In genomic region chr21:45916011-45916840, GRCh38 we compare ENCODE assay signal across 30 cellular contexts.
DNase-seq lines count a peak whose midpoint lies in the region; ATAC-seq, FAIRE-seq and TF ChIP-seq lines count a peak whose summit lies in the region.
"Had no signal": no experiment of that assay in that cellular context is flagged by ENCODE, and none has a peak within 500 bp of the region (broad histone marks: within the 10 kb centered on the region; RNA-seq: fewer than 3 reads in every experiment).

No MANE protein-coding gene starts in this region.

- no peak for TF ChIP-seq CTCF in K562 (IDR thresholded peaks at IDR 0.05 in 2 of 3, conservative IDR thresholded peaks at IDR 0.05 in 1 of 3; ENCODE audit: insufficient read depth in 2 of 3, low read depth in 1 of 3, low read length in 3 of 3)

- H3K4me3 Mint-ChIP-seq in stimulated activated memory B cell treated with anti-CD40 and anti-IgM and Interleukin-4, amounts not matched to agents 10 μg/mL and 1 μg/mL and 100 μg/mL, for 72 hours = no peak overlapping the region
- H3K4me3 Mint-ChIP-seq in activated CD4-positive, alpha-beta memory T cell treated with anti-CD3 and anti-CD28 coated beads, Interleukin-2, amount 10 ng/mL, durations not matched to agents 7 days and 5 days = no peak overlapping the region
- H3K4me3 Mint-ChIP-seq: activated B cell treated with CpG ODN at 0.5 μM for 24 hours; activated naive CD8-positive, alpha-beta T cell treated with anti-CD3 and anti-CD28 coated beads, Interleukin-2, amount 10 ng/mL, durations not matched to agents 7 days and 5 days; immature natural killer cell; T-helper 1 cell treated with Interleukin-12 subunit alpha and Interleukin-12 subunit beta and Interleukin-4 antibody, amounts not matched to agents 30 μg/mL and 1 μg/mL, for 36 hours had no signal

- POLR2A ChIA-PET in K562 (lab: Yijun Ruan, JAX) = interaction anchor here (1.3 kb wide), 1 partner anchor 19 kb away, joined by 3 read pairs; no protein-coding TSS in a partner anchor
- POLR2A ChIA-PET in activated CD4-positive, alpha-beta memory T cell treated with anti-CD3 and anti-CD28 coated beads, Interleukin-2, amount 10 ng/mL, durations not matched to agents 7 days and 5 days (lab: Charles Lee) = no interaction called here

- H3K36me3 ChIP-seq in K562 (ENCODE audit: control insufficient read depth, insufficient read depth, low read length) = no peaks in the 10 kb centered on the region
- H3K36me3 ChIP-seq: heart right ventricle, right atrium auricular region, SJSA1, tibial artery had no signal

- H3K36me3 Mint-ChIP-seq in stimulated activated memory B cell treated with anti-CD40 and anti-IgM and Interleukin-4, amounts not matched to agents 10 μg/mL and 1 μg/mL and 100 μg/mL, for 72 hours = no peaks in the 10 kb centered on the region
- no peaks in the 10 kb centered on the region for H3K36me3 Mint-ChIP-seq in activated CD4-positive, alpha-beta memory T cell treated with anti-CD3 and anti-CD28 coated beads, Interleukin-2, amount 10 ng/mL, durations not matched to agents 7 days and 5 days (ENCODE audit: low read depth)
- H3K36me3 Mint-ChIP-seq: activated naive CD8-positive, alpha-beta T cell treated with anti-CD3 and anti-CD28 coated beads, Interleukin-2, amount 10 ng/mL, durations not matched to agents 7 days and 5 days; immature natural killer cell had no signal

- no peak overlapping the region for H3K27ac ChIP-seq in K562 (ENCODE audit: extremely low read depth, low read depth, low read length)
- H3K27ac ChIP-seq: parathyroid adenoma, right atrium auricular region, SJSA1, tibial artery had no signal

- no peak for TF ChIP-seq RAD21 in K562 (CRISPR knock-in tag; conservative IDR thresholded peaks at IDR 0.05 in 1 of 2, IDR thresholded peaks at IDR 0.05 in 1 of 2)

- TF ChIP-seq EP300 in K562 (IDR thresholded peaks at IDR 0.05; ENCODE audit: low read length) = no peak

- in situ Hi-C loops in K562 (cut with MboI) = no loop called here

- peak; percentile 14 for DNase-seq in SIG-M5 treated with dmso at 0.1 percent for 504 hours (lab: John Stamatoyannopoulos, UW; ENCODE audit: unreplicated experiment)
- DNase-seq in SIG-M5 (lab: John Stamatoyannopoulos, UW) = no peak
- peak; percentile 32 for DNase-seq in SKM-1 (lab: John Stamatoyannopoulos, UW; ENCODE audit: unreplicated experiment)
- peak in 1 of 4 experiments; percentile 20 for DNase-seq in K562 (ENCODE audit: extremely low read depth in 1 of 4, low spot score in 3 of 4)
- no peak for DNase-seq in stimulated activated CD4-positive, alpha-beta T cell treated with anti-CD3 and anti-CD28 coated beads, Interleukin-15, amount 100 ng/mL, for 24 hours
- DNase-seq in foreskin melanocyte = no peak
- DNase-seq in activated CD4-positive, alpha-beta memory T cell treated with anti-CD3 and anti-CD28 coated beads, Interleukin-2, amount 10 ng/mL, durations not matched to agents 7 days and 5 days = no peak
- DNase-seq: 8988T; activated B cell treated with CpG ODN at 0.5 μM for 24 hours; activated naive CD8-positive, alpha-beta T cell treated with anti-CD3 and anti-CD28 coated beads, Interleukin-2, amount 10 ng/mL, durations not matched to agents 7 days and 5 days; cerebellar nuclear complex; DMS53; GDM1; heart right ventricle; midbrain; NCI-H1092; NCI-H187; NCI-H2171 treated with DMSO at 0.1 percent for 48 hours; NCI-H524; stimulated activated CD4-positive, alpha-beta T cell treated with anti-CD3 and anti-CD28 coated beads, Interleukin-4, amount 100 ng/mL, for 24 hours; stimulated activated naive CD4-positive, alpha-beta T cell treated with Interleukin-2 at 50 U/mL for 16 hours; tibial artery had no signal

- CTCF ChIA-PET in K562 (lab: Yijun Ruan, JAX; ENCODE audit: low intra/inter-chr PET ratio) = no interaction called here
- CTCF ChIA-PET in activated CD4-positive, alpha-beta memory T cell treated with anti-CD3 and anti-CD28 coated beads, Interleukin-2, amount 10 ng/mL, durations not matched to agents 7 days and 5 days (lab: Charles Lee) = no interaction called here

- H3K4me1 Mint-ChIP-seq in stimulated activated memory B cell treated with anti-CD40 and anti-IgM and Interleukin-4, amounts not matched to agents 10 μg/mL and 1 μg/mL and 100 μg/mL, for 72 hours = peaks cover 18% of the 10 kb centered on the region
- peaks cover 2% of the 10 kb centered on the region for H3K4me1 Mint-ChIP-seq in activated CD4-positive, alpha-beta memory T cell treated with anti-CD3 and anti-CD28 coated beads, Interleukin-2, amount 10 ng/mL, durations not matched to agents 7 days and 5 days
- H3K4me1 Mint-ChIP-seq: activated naive CD8-positive, alpha-beta T cell treated with anti-CD3 and anti-CD28 coated beads, Interleukin-2, amount 10 ng/mL, durations not matched to agents 7 days and 5 days had no signal

- H4K20me1 ChIP-seq in K562 (replicated peaks; ENCODE audit: control insufficient read depth, insufficient read depth, low read length) = peaks cover 5% of the 10 kb centered on the region; the same call in 1 of the 2 replicates

- no peak overlapping the region for H2AFZ ChIP-seq in K562 (ENCODE audit: low read depth, low read length)
- H2AFZ ChIP-seq: parathyroid adenoma had no signal

- 5% methylated on average over 25 of the region's 25 CpGs for WGBS in K562 (ENCODE audit: insufficient coverage, low coverage, missing lambda C conversion rate)

- H3K9me3 ChIP-seq in K562 (replicated peaks; ENCODE audit: control insufficient read depth, insufficient read depth, low read depth, low read length) = no peaks in the 10 kb centered on the region
- H3K9me3 ChIP-seq: heart right ventricle, right atrium auricular region, SJSA1, tibial artery had no signal

- no peak for TF ChIP-seq POLR2A in K562 (conservative IDR thresholded peaks at IDR 0.05)

- peaks cover 0 to 16% of the 10 kb centered on the region in 2 experiments; a peak in 3 of 5 replicates for H3K4me1 ChIP-seq in K562 (replicated peaks in 1 of 2; ENCODE audit: control insufficient read depth in 2 of 2, insufficient read depth in 2 of 2, low read length in 2 of 2)
- H3K4me1 ChIP-seq: parathyroid adenoma, right atrium auricular region, SJSA1, tibial artery had no signal

- H3K79me2 ChIP-seq in K562 (ENCODE audit: control insufficient read depth, insufficient read depth, low read length) = no peaks in the 10 kb centered on the region
- H3K79me2 ChIP-seq: parathyroid adenoma had no signal

- no peaks in the 10 kb centered on the region for H3K9me3 Mint-ChIP-seq in stimulated activated memory B cell treated with anti-CD40 and anti-IgM and Interleukin-4, amounts not matched to agents 10 μg/mL and 1 μg/mL and 100 μg/mL, for 72 hours
- H3K9me3 Mint-ChIP-seq in activated CD4-positive, alpha-beta memory T cell treated with anti-CD3 and anti-CD28 coated beads, Interleukin-2, amount 10 ng/mL, durations not matched to agents 7 days and 5 days = no peaks in the 10 kb centered on the region
- H3K9me3 Mint-ChIP-seq: activated B cell treated with CpG ODN at 0.5 μM for 24 hours; activated naive CD8-positive, alpha-beta T cell treated with anti-CD3 and anti-CD28 coated beads, Interleukin-2, amount 10 ng/mL, durations not matched to agents 7 days and 5 days; immature natural killer cell; T-helper 1 cell treated with Interleukin-12 subunit alpha and Interleukin-12 subunit beta and Interleukin-4 antibody, amounts not matched to agents 30 μg/mL and 1 μg/mL, for 36 hours had no signal

- intact Hi-C loops in K562 (cut with micrococcal nuclease) = no loop called here

- no TSS peak for BruUV-seq in K562 (replicated peaks; lab: Mats Ljungman, UMichigan)

- H3K4me2 ChIP-seq in K562 (ENCODE audit: insufficient read depth, low read length) = no peak overlapping the region

- H3K27me3 ChIP-seq in K562 (ENCODE audit: control insufficient read depth in 2 of 2, insufficient read depth in 2 of 2, low read length in 2 of 2) = peaks cover 41 to 86% of the 10 kb centered on the region in 2 experiments; a peak in 4 of 5 replicates
- H3K27me3 ChIP-seq: right atrium auricular region, SJSA1 had no signal

- no peaks in the 10 kb centered on the region for H3K9me1 ChIP-seq in K562 (ENCODE audit: control insufficient read depth, insufficient read depth, low read length)

- no peaks in the 10 kb centered on the region for H3K27me3 Mint-ChIP-seq in stimulated activated memory B cell treated with anti-CD40 and anti-IgM and Interleukin-4, amounts not matched to agents 10 μg/mL and 1 μg/mL and 100 μg/mL, for 72 hours
- no peaks in the 10 kb centered on the region for H3K27me3 Mint-ChIP-seq in activated CD4-positive, alpha-beta memory T cell treated with anti-CD3 and anti-CD28 coated beads, Interleukin-2, amount 10 ng/mL, durations not matched to agents 7 days and 5 days
- H3K27me3 Mint-ChIP-seq: activated B cell treated with CpG ODN at 0.5 μM for 24 hours; activated naive CD8-positive, alpha-beta T cell treated with anti-CD3 and anti-CD28 coated beads, Interleukin-2, amount 10 ng/mL, durations not matched to agents 7 days and 5 days had no signal

- peak; percentile 66 for ATAC-seq in K562
- ATAC-seq in stimulated activated memory B cell treated with anti-CD40 and anti-IgM and Interleukin-4, amounts not matched to agents 10 μg/mL and 1 μg/mL and 100 μg/mL, for 72 hours = peak; percentile 37
- ATAC-seq: heart right ventricle had no signal

- FAIRE-seq in K562 (lab: Jason Lieb, UNC) = no peak
- FAIRE-seq: GM18507, H1 had no signal

- H3K27ac Mint-ChIP-seq in stimulated activated memory B cell treated with anti-CD40 and anti-IgM and Interleukin-4, amounts not matched to agents 10 μg/mL and 1 μg/mL and 100 μg/mL, for 72 hours = no peak overlapping the region
- no peak overlapping the region for H3K27ac Mint-ChIP-seq in activated CD4-positive, alpha-beta memory T cell treated with anti-CD3 and anti-CD28 coated beads, Interleukin-2, amount 10 ng/mL, durations not matched to agents 7 days and 5 days
- H3K27ac Mint-ChIP-seq: activated naive CD8-positive, alpha-beta T cell treated with anti-CD3 and anti-CD28 coated beads, Interleukin-2, amount 10 ng/mL, durations not matched to agents 7 days and 5 days; T-helper 1 cell treated with Interleukin-12 subunit alpha and Interleukin-12 subunit beta and Interleukin-4 antibody, amounts not matched to agents 30 μg/mL and 1 μg/mL, for 36 hours had no signal

- H3K4me3 ChIP-seq in K562 = no peak overlapping the region
- H3K4me3 ChIP-seq: heart right ventricle, right atrium auricular region, SJSA1, tibial artery had no signal

- peak overlapping the region in 1 of 2 experiments; percentile 52; a peak in 2 of 4 replicates for H3K9ac ChIP-seq in K562 (ENCODE audit: insufficient read depth in 1 of 2, low read depth in 2 of 2, low read length in 2 of 2)
- H3K9ac ChIP-seq: parathyroid adenoma had no signal

TF ChIP-seq in K562, 482 proteins besides CTCF, POLR2A, EP300 and RAD21:
- 0 out of 2 replicates have a peak, but pooled peaks have one; percentile 34 for TF ChIP-seq NFE2 (IDR thresholded peaks at IDR 0.05; ENCODE audit: low read depth)
- no peak for TF ChIP-seq ETV5 (CRISPR knock-in tag; IDR thresholded peaks at IDR 0.05; ENCODE audit: low read depth)

Comparison
In these comparisons a context has a peak if more than half of its experiments do, and no peak if none do; other contexts are left out.
1. DNase-seq: peak in SIG-M5 treated with dmso at 0.1 percent for 504 hours (single experiment) and SKM-1 (single experiment); none in SIG-M5 (single experiment), stimulated activated CD4-positive, alpha-beta T cell treated with anti-CD3 and anti-CD28 coated beads, Interleukin-15, amount 100 ng/mL, for 24 hours (single experiment), foreskin melanocyte (single experiment) and activated CD4-positive, alpha-beta memory T cell treated with anti-CD3 and anti-CD28 coated beads, Interleukin-2, amount 10 ng/mL, durations not matched to agents 7 days and 5 days (single experiment).